ENCODE assay signal across 20 cellular contexts in genomic region chr12:76180401-76181277, GRCh38.
A peak's percentile ranks its signal among the peaks of the same experiment; 100 is the strongest.
DNase-seq lines count a peak whose midpoint lies in the region; ATAC-seq, FAIRE-seq and TF ChIP-seq lines count a peak whose summit lies in the region.
"Had no signal": no experiment of that assay in that cellular context is flagged by ENCODE, and none has a peak within 500 bp of the region (broad histone marks: within the 10 kb centered on the region; RNA-seq: fewer than 3 reads in every experiment).

No MANE protein-coding gene starts in this region.

- no peak overlapping the region for H3K4ac ChIP-seq in mesendoderm (ENCODE audit: low read depth, low read length)

- POLR2A ChIA-PET in HEK293 (lab: Yijun Ruan, JAX): no interaction called here
- POLR2A ChIA-PET in GM12878 (lab: Charles Lee): no interaction called here

- no peak overlapping the region for H3K27ac ChIP-seq in HEK293 (ENCODE audit: extremely low read depth, low read depth, low read length)
- no peak overlapping the region for H3K27ac ChIP-seq in GM12878 (ENCODE audit: control insufficient read depth, insufficient read depth)
- no peak overlapping the region for H3K27ac ChIP-seq in mesendoderm (ENCODE audit: low read depth, low read length)
- no peak overlapping the region for H3K27ac ChIP-seq in tibial artery
- H3K27ac ChIP-seq: 22Rv1, SK-N-MC had no signal

- H3K4me3 Mint-ChIP-seq in activated naive CD4-positive, alpha-beta T cell treated with anti-CD3 and anti-CD28 coated beads, Interleukin-2, amount 50 U/mL, for 24 hours: no peak overlapping the region
- H3K4me3 Mint-ChIP-seq: B cell; CD4-positive, CD25-positive, alpha-beta regulatory T cell had no signal

- H4K5ac ChIP-seq in mesendoderm (ENCODE audit: low read length): no peak overlapping the region

- BruUV-seq in GM12878 (replicated peaks; lab: Mats Ljungman, UMichigan): no TSS peak

- in situ Hi-C loops in GM12878 (cut with MboI): no loop called here

- DNase-seq in activated naive CD4-positive, alpha-beta T cell treated with anti-CD3 and anti-CD28 coated beads, Interleukin-2, amount 50 U/mL, for 16 hours: no peak
- DNase-seq in GM12878 (ENCODE audit: low read depth, low spot score): no peak
- DNase-seq in mesendoderm: peak; percentile 18
- no peak for DNase-seq in tibial artery
- no peak for DNase-seq in NCI-H2029 (lab: John Stamatoyannopoulos, UW)
- DNase-seq: DMS153; GDM1; KBM-7; NCI-H1105 treated with DMSO at 0.1 percent for 48 hours; NCI-H1694; NK-92 treated with Interleukin-12 subunit alpha and Interleukin-12 subunit beta, amount 100 ng/mL, for 24 hours; SHP77 had no signal

- TF ChIP-seq EP300 in GM12878 (IDR thresholded peaks at IDR 0.05; ENCODE audit: borderline replicate concordance in 1 of 2, control insufficient read depth in 1 of 2, low read depth in 2 of 2, low read length in 2 of 2): no peak

- ATAC-seq in GM12878 (0 out of 3 replicates have a peak, but pooled peaks have one; percentile 11), GM18868 (IDR thresholded peaks at IDR 0.05; ENCODE audit: unreplicated experiment) (no peak)

- H4K20me1 ChIP-seq in GM12878 (ENCODE audit: control insufficient read depth, insufficient read depth): no peaks in the 10 kb centered on the region

- TF ChIP-seq RAD21 in GM12878 (IDR thresholded peaks at IDR 0.05; ENCODE audit: insufficient read depth, low read depth, low read length): no peak

- no peaks in the 10 kb centered on the region for H3K9me3 Mint-ChIP-seq in activated naive CD4-positive, alpha-beta T cell treated with anti-CD3 and anti-CD28 coated beads, Interleukin-2, amount 50 U/mL, for 24 hours
- H3K9me3 Mint-ChIP-seq: CD4-positive, CD25-positive, alpha-beta regulatory T cell had no signal

- RAD21 ChIA-PET in GM12878 (lab: Charles Lee; ENCODE audit: unreplicated experiment): interaction anchor here (0.7 kb wide), 1 partner anchor 397 kb away, joined by 3 read pairs; no protein-coding TSS in a partner anchor

- TF ChIP-seq POLR2A in GM12878 (IDR thresholded peaks at IDR 0.05; ENCODE audit: low read depth, low read length): no peak

- CTCF ChIA-PET in HEK293 (lab: Yijun Ruan, JAX) (interaction anchor here (1.0 kb wide), 1 partner anchor 13 kb away, joined by 3 read pairs; no protein-coding TSS in a partner anchor), GM12878 (lab: Yijun Ruan, JAX) (interaction anchor here (0.5 kb wide), 1 partner anchor 276 kb away, joined by 3 read pairs; no protein-coding TSS in a partner anchor)

- SMC1A ChIA-PET in GM12878 (lab: Charles Lee; ENCODE audit: uncharacterized antibody, unreplicated experiment): interaction anchor here (1.9 kb wide), 1 partner anchor 21 kb away, joined by 4 read pairs; no protein-coding TSS in a partner anchor

- H3K4me2 ChIP-seq in GM12878 (ENCODE audit: control insufficient read depth, insufficient read depth) (no peak overlapping the region), mesendoderm (ENCODE audit: low read length) (no peak overlapping the region)

- H3K27me3 ChIP-seq in GM12878 (replicated peaks in 1 of 2; ENCODE audit: control insufficient read depth in 2 of 2, insufficient read depth in 2 of 2, low read length in 1 of 2): no peaks in the 10 kb centered on the region
- peaks cover 2% of the 10 kb centered on the region for H3K27me3 ChIP-seq in mesendoderm (ENCODE audit: insufficient read depth, low read length, poor library complexity)
- no peaks in the 10 kb centered on the region for H3K27me3 ChIP-seq in tibial artery

- intact Hi-C loops in GM12878 (cut with micrococcal nuclease; ENCODE audit: unreplicated experiment) (no loop called here), tibial artery (cut with DNase I; ENCODE audit: low total_unique reads) (no loop called here)

- no peaks in the 10 kb centered on the region for H3K79me2 ChIP-seq in GM12878 (ENCODE audit: control insufficient read depth, insufficient read depth, low read length)
- no peaks in the 10 kb centered on the region for H3K79me2 ChIP-seq in mesendoderm (ENCODE audit: control insufficient read depth, insufficient read depth, low read length)

- no peak overlapping the region for H4K8ac ChIP-seq in mesendoderm (ENCODE audit: low read depth, low read length)

- H3K9me3 ChIP-seq in HEK293 (ENCODE audit: control insufficient read depth, insufficient read depth, low read depth, low read length): no peaks in the 10 kb centered on the region
- H3K9me3 ChIP-seq in GM12878 (replicated peaks; ENCODE audit: control insufficient read depth, insufficient read depth, low read length): no peaks in the 10 kb centered on the region
- no peaks in the 10 kb centered on the region for H3K9me3 ChIP-seq in tibial artery
- H3K9me3 ChIP-seq: HAP-1 had no signal

- no peak overlapping the region for H2BK15ac ChIP-seq in mesendoderm (replicated peaks; ENCODE audit: low read depth)

- FAIRE-seq in GM12878 (lab: Jason Lieb, UNC): no peak

- no peaks in the 10 kb centered on the region for H3K36me3 Mint-ChIP-seq in activated naive CD4-positive, alpha-beta T cell treated with anti-CD3 and anti-CD28 coated beads, Interleukin-2, amount 50 U/mL, for 24 hours
- H3K36me3 Mint-ChIP-seq: CD4-positive, CD25-positive, alpha-beta regulatory T cell had no signal

- no peak overlapping the region for H2BK120ac ChIP-seq in mesendoderm (ENCODE audit: low read depth, low read length)

- no peak overlapping the region for H2AK5ac ChIP-seq in mesendoderm (ENCODE audit: low read length)

- H3K18ac ChIP-seq in mesendoderm (ENCODE audit: low read length): no peak overlapping the region

- no peaks in the 10 kb centered on the region for H3K79me1 ChIP-seq in mesendoderm (ENCODE audit: low read length)

- TF ChIP-seq CTCF in HEK293 (tag by site-specific recombination; IDR thresholded peaks at IDR 0.05) (no peak), GM12878 (IDR thresholded peaks at IDR 0.05 in 2 of 3, conservative IDR thresholded peaks at IDR 0.05 in 1 of 3; ENCODE audit: control insufficient read depth in 2 of 3, extremely low read depth in 1 of 3, insufficient read depth in 1 of 3, low read depth in 3 of 3, low read length in 3 of 3) (0 out of 6 replicates have a peak, but pooled peaks of 1 of the 3 experiments have one; percentile 8), tibial artery (IDR thresholded peaks at IDR 0.05) (no peak)

- peak overlapping the region; percentile 25 for H3K27ac Mint-ChIP-seq in activated naive CD4-positive, alpha-beta T cell treated with anti-CD3 and anti-CD28 coated beads, Interleukin-2, amount 50 U/mL, for 24 hours
- H3K27ac Mint-ChIP-seq: B cell; CD4-positive, CD25-positive, alpha-beta regulatory T cell had no signal

- peaks cover 8% of the 10 kb centered on the region for H3K4me1 Mint-ChIP-seq in activated naive CD4-positive, alpha-beta T cell treated with anti-CD3 and anti-CD28 coated beads, Interleukin-2, amount 50 U/mL, for 24 hours

- H2BK5ac ChIP-seq in mesendoderm (ENCODE audit: low read length): no peak overlapping the region

- no peak overlapping the region for H2AFZ ChIP-seq in GM12878 (ENCODE audit: control insufficient read depth, low read depth, low read length)

- H3K9ac ChIP-seq in GM12878 (ENCODE audit: control insufficient read depth, insufficient read depth, low read length): no peak overlapping the region
- no peak overlapping the region for H3K9ac ChIP-seq in mesendoderm (ENCODE audit: low read length)

- H3K36me3 ChIP-seq in HEK293 (ENCODE audit: control insufficient read depth in 2 of 2, insufficient read depth in 1 of 2, low read length in 2 of 2): no peaks in the 10 kb centered on the region; a peak in 1 of 3 replicates
- H3K36me3 ChIP-seq in GM12878 (ENCODE audit: control insufficient read depth in 2 of 2, insufficient read depth in 2 of 2, low read length in 1 of 2): no peaks in the 10 kb centered on the region
- no peaks in the 10 kb centered on the region for H3K36me3 ChIP-seq in mesendoderm (ENCODE audit: control insufficient read depth, insufficient read depth, low read length)
- no peaks in the 10 kb centered on the region for H3K36me3 ChIP-seq in tibial artery
- H3K36me3 ChIP-seq: HAP-1 had no signal

- no peak overlapping the region for H3K23ac ChIP-seq in mesendoderm (ENCODE audit: low read length)

- H3K4me1 ChIP-seq in HEK293 (ENCODE audit: control insufficient read depth, insufficient read depth, low read length) (no peaks in the 10 kb centered on the region), GM12878 (ENCODE audit: control insufficient read depth, insufficient read depth, low read length) (peaks cover 21% of the 10 kb centered on the region), mesendoderm (ENCODE audit: control insufficient read depth, low read depth, low read length) (no peaks in the 10 kb centered on the region), tibial artery (peaks cover 0 to 11% (median 0%) of the 10 kb centered on the region in 4 donors)
- H3K4me1 ChIP-seq: HAP-1 had no signal

- H3K4me3 ChIP-seq in HEK293 (ENCODE audit: low read depth, low read length) (no peak overlapping the region), GM12878 (no peak overlapping the region), mesendoderm (ENCODE audit: low read length) (no peak overlapping the region), tibial artery (no peak overlapping the region)
- H3K4me3 ChIP-seq: HAP-1, SK-N-MC had no signal

- no peak overlapping the region for H3K56ac ChIP-seq in mesendoderm (ENCODE audit: low read length)

- WGBS in GM12878 (ENCODE audit: insufficient coverage, insufficient replicate concordance, low lambda C conversion rate, missing lambda C conversion rate): 100% methylated on average over 4 of the region's 4 CpGs
- 100% methylated on average over 1 of the region's 4 CpGs for WGBS in mesendoderm (ENCODE audit: extremely low coverage, insufficient coverage, low lambda C conversion rate)

- no peaks in the 10 kb centered on the region for H3K27me3 Mint-ChIP-seq in activated naive CD4-positive, alpha-beta T cell treated with anti-CD3 and anti-CD28 coated beads, Interleukin-2, amount 50 U/mL, for 24 hours
